25 cellular contexts compared by ENCODE assay signal in genomic region chr13:111941845-111942447, GRCh38.
"Had no signal": no experiment of that assay in that cellular context is flagged by ENCODE, and none has a peak within 500 bp of the region (broad histone marks: within the 10 kb centered on the region; RNA-seq: fewer than 3 reads in every experiment).

No MANE protein-coding gene starts in this region.

- H3K27ac ChIP-seq: brain microvascular endothelial cell, gastroesophageal sphincter, hepatocyte, parathyroid adenoma, psoas muscle, transverse colon, uterus had no signal

- H3K27me3 ChIP-seq: brain microvascular endothelial cell, uterus had no signal

- H3K9ac ChIP-seq: parathyroid adenoma had no signal

- H3K4me2 ChIP-seq: hepatocyte had no signal

- H3K4me3 ChIP-seq: gastroesophageal sphincter, hepatocyte, psoas muscle, transverse colon, uterus had no signal

- H3K4me1 ChIP-seq: parathyroid adenoma, psoas muscle, transverse colon, uterus had no signal

- H3K79me2 ChIP-seq: hepatocyte, parathyroid adenoma had no signal

- DNase-seq: activated CD4-positive, alpha-beta T cell treated with anti-CD3 and anti-CD28 coated beads for 36 hours; activated CD4-positive, CD25-positive, alpha-beta regulatory T cell; activated CD8-positive, alpha-beta T cell treated with anti-CD3 and anti-CD28 coated beads, Interleukin-2, amount 10 ng/mL, durations not matched to agents 7 days and 5 days; activated gamma-delta T cell; activated naive CD4-positive, alpha-beta T cell treated with anti-CD3 and anti-CD28 coated beads, Interleukin-2, amount 50 U/mL, for 16 hours; activated T-cell treated with anti-CD3 and anti-CD28 coated beads, Interleukin-2, amount 50 U/mL, for 24 hours; amniotic stem cell; brain microvascular endothelial cell; central memory CD4-positive, alpha-beta T cell; effector CD4-positive, alpha-beta T cell; kidney; left colon; midbrain; naive thymus-derived CD4-positive, alpha-beta T cell; nucleus accumbens; psoas muscle; stimulated activated CD4-positive, alpha-beta T cell treated with anti-CD3 and anti-CD28 coated beads, Interleukin-2, amount 100 ng/mL, for 48 hours; stimulated activated naive CD4-positive, alpha-beta T cell treated with Interleukin-2 at 50 U/mL for 16 hours; T-helper 1 cell; transverse colon; uterus had no signal

- H3K9me3 ChIP-seq: gastroesophageal sphincter, psoas muscle, transverse colon, uterus had no signal

- H3K36me3 ChIP-seq: brain microvascular endothelial cell, gastroesophageal sphincter, transverse colon, uterus had no signal

- FAIRE-seq: astrocyte, kidney had no signal

- ATAC-seq: activated CD4-positive, alpha-beta T cell treated with anti-CD3 and anti-CD28 coated beads for 36 hours; activated CD8-positive, alpha-beta T cell treated with anti-CD3 and anti-CD28 coated beads, Interleukin-2, amount 10 ng/mL, durations not matched to agents 7 days and 5 days; gastroesophageal sphincter; left colon; naive thymus-derived CD4-positive, alpha-beta T cell; psoas muscle had no signal

- H2AFZ ChIP-seq: hepatocyte, parathyroid adenoma had no signal
